ENCODE assay signal across 11 cellular contexts in genomic region chr9:99134893-99135341, GRCh38. TPM values are rescaled to one million over a fixed set of nuclear protein-coding genes. Genes with fewer than 3 reads are reported as not detected.
DNase-seq lines count a peak whose midpoint lies in the region; ATAC-seq and TF ChIP-seq lines count a peak whose summit lies in the region.
"Had no signal": no experiment of that assay in that cellular context is flagged by ENCODE, and none has a peak within 500 bp of the region (broad histone marks: within the 10 kb centered on the region; RNA-seq: fewer than 3 reads in every experiment).

No MANE protein-coding gene starts in this region.

- H3K9me3 Mint-ChIP-seq in activated B cell treated with CpG ODN at 0.5 μM for 24 hours (no peaks in the 10 kb centered on the region), glutamatergic neuron (ENCODE audit: unreplicated experiment) (no peaks in the 10 kb centered on the region)
- H3K9me3 Mint-ChIP-seq: naive B cell had no signal

- POLR2A ChIA-PET in activated B cell treated with CpG ODN at 0.5 μM for 24 hours (lab: Charles Lee), result interaction anchor here (0.7 to 3.5 kb wide), 7 partner anchors 13 to 141 kb away, joined by 3 to 22 read pairs (median 5); partner anchors contain the start of gene TGFBR1

- DNase-seq in AG10803 (ENCODE audit: low read depth), result peak; percentile 87
- no peak for DNase-seq in activated B cell treated with CpG ODN at 0.5 μM for 24 hours
- DNase-seq in glutamatergic neuron, result no peak
- no peak for DNase-seq in GDM1 (lab: John Stamatoyannopoulos, UW)
- DNase-seq in COLO668 (lab: John Stamatoyannopoulos, UW; ENCODE audit: unreplicated experiment), result no peak
- DNase-seq: naive B cell, RPMI8226 had no signal

- no peaks in the 10 kb centered on the region for H3K27me3 Mint-ChIP-seq in activated B cell treated with CpG ODN at 0.5 μM for 24 hours
- peaks cover 2% of the 10 kb centered on the region for H3K27me3 Mint-ChIP-seq in glutamatergic neuron (ENCODE audit: unreplicated experiment)
- H3K27me3 Mint-ChIP-seq: naive B cell had no signal

- H3K4me1 Mint-ChIP-seq in activated B cell treated with CpG ODN at 0.5 μM for 24 hours (peaks cover 62% of the 10 kb centered on the region), glutamatergic neuron (ENCODE audit: low read depth, unreplicated experiment) (peaks cover 33% of the 10 kb centered on the region)

- H3K27ac Mint-ChIP-seq in activated B cell treated with CpG ODN at 0.5 μM for 24 hours (peak overlapping the region; percentile 31), glutamatergic neuron (ENCODE audit: unreplicated experiment) (peak overlapping the region; percentile 43)

- CTCF ChIA-PET in activated B cell treated with CpG ODN at 0.5 μM for 24 hours (lab: Charles Lee), result interaction anchor here (0.8 to 11.8 kb wide), 3 partner anchors 16 to 160 kb away, joined by 3 to 264 read pairs (median 128); no protein-coding TSS in a partner anchor

- H3K4me3 ChIP-seq in AG10803 (ENCODE audit: low read length), result no peak overlapping the region

- peak; percentile 18; the same call in 1 of the 2 replicates for TF ChIP-seq CTCF in AG10803 (conservative IDR thresholded peaks at IDR 0.05; ENCODE audit: low read length)
- no peak for TF ChIP-seq CTCF in activated B cell treated with CpG ODN at 0.5 μM for 24 hours (IDR thresholded peaks at IDR 0.05)
- no peak for TF ChIP-seq CTCF in glutamatergic neuron (IDR thresholded peaks at IDR 0.05; ENCODE audit: partially characterized antibody, unreplicated experiment)

- intact Hi-C loops in activated B cell treated with CpG ODN at 0.5 μM for 24 hours (cut with micrococcal nuclease), result no loop called here

- H3K36me3 Mint-ChIP-seq in activated B cell treated with CpG ODN at 0.5 μM for 24 hours (ENCODE audit: low read depth) (peaks cover 55% of the 10 kb centered on the region), glutamatergic neuron (ENCODE audit: unreplicated experiment) (peaks cover 4% of the 10 kb centered on the region)

- peak; percentile 23 for ATAC-seq in GM18868 (IDR thresholded peaks at IDR 0.05; ENCODE audit: unreplicated experiment)
- no peak for ATAC-seq in activated B cell treated with CpG ODN at 0.5 μM for 24 hours (ENCODE audit: low read depth)
- ATAC-seq in HG03196 (IDR thresholded peaks at IDR 0.05; ENCODE audit: unreplicated experiment), result no peak
- no peak for ATAC-seq in GM19324 (IDR thresholded peaks at IDR 0.05; ENCODE audit: low FRiP score, unreplicated experiment)
- ATAC-seq: HCT116 had no signal

- H3K4me3 Mint-ChIP-seq in activated B cell treated with CpG ODN at 0.5 μM for 24 hours (no peak overlapping the region), glutamatergic neuron (ENCODE audit: unreplicated experiment) (no peak overlapping the region)

RNA-seq across cellular contexts. Expression of gene TGFBR1, which starts 30.0 kb away (rescaled TPM):
- total RNA-seq in activated B cell treated with CpG ODN at 0.5 μM for 24 hours, result 53.5 and 65.3 TPM in 2 replicates
- 207 TPM for total RNA-seq in glutamatergic neuron (ENCODE audit: unreplicated experiment)
